In genomic region chr11:122137081-122137793, GRCh38 we compare ENCODE assay signal across 13 cellular contexts. TPM values are rescaled to one million over a fixed set of nuclear protein-coding genes. Genes with fewer than 3 reads are reported as not detected.
DNase-seq lines count a peak whose midpoint lies in the region; ATAC-seq and TF ChIP-seq lines count a peak whose summit lies in the region.
"Had no signal": no experiment of that assay in that cellular context is flagged by ENCODE, and none has a peak within 500 bp of the region (broad histone marks: within the 10 kb centered on the region; RNA-seq: fewer than 3 reads in every experiment).

No MANE protein-coding gene starts in this region.

- H3K4me3 ChIP-seq in SJCRH30, result no peak overlapping the region
- H3K4me3 ChIP-seq: skin epidermis had no signal

- peak; percentile 15 for DNase-seq in DMS53 (lab: John Stamatoyannopoulos, UW)
- peak in 1 of 2 experiments; percentile 53 for DNase-seq in SJCRH30
- DNase-seq in fibroblast of gingiva (ENCODE audit: low read depth), result peak; percentile 86
- DNase-seq in osteocyte (ENCODE audit: extremely low spot score, unreplicated experiment), result no peak
- DNase-seq in NCI-H2196 treated with DMSO at 0.1 percent for 48 hours (lab: John Stamatoyannopoulos, UW; ENCODE audit: unreplicated experiment), result no peak
- DNase-seq in T-helper 2 cell treated with Interferon-gamma antibody and Interleukin-4, amounts not matched to agents 5 μg/mL and 100 μg/mL, for 36 hours (ENCODE audit: low spot score), result no peak
- no peak for DNase-seq in stimulated activated effector memory CD8-positive, alpha-beta T cell treated with anti-CD3 and anti-CD28 coated beads, Interleukin-12 subunit alpha, Interleukin-12 subunit beta, amount 100 ng/mL, for 72 hours (ENCODE audit: low spot score in 2 of 2)
- DNase-seq: activated CD4-positive, alpha-beta T cell treated with anti-CD3 and anti-CD28 coated beads for 48 hours; DND-41; islet precursor cell; MM.1S had no signal

- no peaks in the 10 kb centered on the region for H3K27me3 ChIP-seq in SJCRH30

- H3K4me1 ChIP-seq in SJCRH30, result peaks cover 17% of the 10 kb centered on the region

- H3K27ac ChIP-seq in SJCRH30, result peak overlapping the region; percentile 38

- ATAC-seq in GM18907 (IDR thresholded peaks at IDR 0.05; ENCODE audit: unreplicated experiment), result no peak
- no peak for ATAC-seq in stimulated activated effector memory CD8-positive, alpha-beta T cell treated with anti-CD3 and anti-CD28 coated beads, Interleukin-12 subunit alpha, Interleukin-12 subunit beta, amount 100 ng/mL, for 72 hours

- H3K27ac Mint-ChIP-seq in osteocyte (ENCODE audit: unreplicated experiment), result peak overlapping the region; percentile 90
- no peak overlapping the region for H3K27ac Mint-ChIP-seq in T-helper 2 cell treated with Interferon-gamma antibody and Interleukin-4, amounts not matched to agents 5 μg/mL and 100 μg/mL, for 36 hours
- no peak overlapping the region for H3K27ac Mint-ChIP-seq in stimulated activated effector memory CD8-positive, alpha-beta T cell treated with anti-CD3 and anti-CD28 coated beads, Interleukin-12 subunit alpha, Interleukin-12 subunit beta, amount 100 ng/mL, for 72 hours

- peaks cover 4% of the 10 kb centered on the region for H3K36me3 Mint-ChIP-seq in osteocyte (ENCODE audit: unreplicated experiment)
- no peaks in the 10 kb centered on the region for H3K36me3 Mint-ChIP-seq in T-helper 2 cell treated with Interferon-gamma antibody and Interleukin-4, amounts not matched to agents 5 μg/mL and 100 μg/mL, for 36 hours (ENCODE audit: low read depth)
- no peaks in the 10 kb centered on the region for H3K36me3 Mint-ChIP-seq in stimulated activated effector memory CD8-positive, alpha-beta T cell treated with anti-CD3 and anti-CD28 coated beads, Interleukin-12 subunit alpha, Interleukin-12 subunit beta, amount 100 ng/mL, for 72 hours

- peak overlapping the region; percentile 28 for H3K4me3 Mint-ChIP-seq in osteocyte (ENCODE audit: unreplicated experiment)
- H3K4me3 Mint-ChIP-seq in T-helper 2 cell treated with Interferon-gamma antibody and Interleukin-4, amounts not matched to agents 5 μg/mL and 100 μg/mL, for 36 hours, result no peak overlapping the region
- no peak overlapping the region for H3K4me3 Mint-ChIP-seq in stimulated activated effector memory CD8-positive, alpha-beta T cell treated with anti-CD3 and anti-CD28 coated beads, Interleukin-12 subunit alpha, Interleukin-12 subunit beta, amount 100 ng/mL, for 72 hours

- no peak for TF ChIP-seq CTCF in osteocyte (IDR thresholded peaks at IDR 0.05)

- H3K9me3 Mint-ChIP-seq in osteocyte (ENCODE audit: unreplicated experiment), result no peaks in the 10 kb centered on the region
- H3K9me3 Mint-ChIP-seq in T-helper 2 cell treated with Interferon-gamma antibody and Interleukin-4, amounts not matched to agents 5 μg/mL and 100 μg/mL, for 36 hours, result no peaks in the 10 kb centered on the region
- H3K9me3 Mint-ChIP-seq in stimulated activated effector memory CD8-positive, alpha-beta T cell treated with anti-CD3 and anti-CD28 coated beads, Interleukin-12 subunit alpha, Interleukin-12 subunit beta, amount 100 ng/mL, for 72 hours, result no peaks in the 10 kb centered on the region

- no peaks in the 10 kb centered on the region for H3K27me3 Mint-ChIP-seq in osteocyte (ENCODE audit: unreplicated experiment)
- H3K27me3 Mint-ChIP-seq in T-helper 2 cell treated with Interferon-gamma antibody and Interleukin-4, amounts not matched to agents 5 μg/mL and 100 μg/mL, for 36 hours (ENCODE audit: low read depth), result no peaks in the 10 kb centered on the region

- no peaks in the 10 kb centered on the region for H3K9me3 ChIP-seq in SJCRH30 (replicated peaks)

- H3K4me1 Mint-ChIP-seq in osteocyte (ENCODE audit: unreplicated experiment), result peaks cover 57% of the 10 kb centered on the region
- no peaks in the 10 kb centered on the region for H3K4me1 Mint-ChIP-seq in T-helper 2 cell treated with Interferon-gamma antibody and Interleukin-4, amounts not matched to agents 5 μg/mL and 100 μg/mL, for 36 hours (ENCODE audit: low read depth)
- no peaks in the 10 kb centered on the region for H3K4me1 Mint-ChIP-seq in stimulated activated effector memory CD8-positive, alpha-beta T cell treated with anti-CD3 and anti-CD28 coated beads, Interleukin-12 subunit alpha, Interleukin-12 subunit beta, amount 100 ng/mL, for 72 hours

- H3K36me3 ChIP-seq in SJCRH30, result no peaks in the 10 kb centered on the region

RNA-seq across cellular contexts. Expression of gene BLID, which starts 21.2 kb away (rescaled TPM):
- total RNA-seq in SJCRH30 (2014; rRNA removed; shearing (Covaris generic)), result not detected in 2 replicates
- total RNA-seq in osteocyte, result 1.0 and 1.4 TPM in 2 replicates

Comparison
In these comparisons a context has a peak if more than half of its experiments do, and no peak if none do; other contexts are left out.
1. DNase-seq: peak in DMS53 (single experiment) and fibroblast of gingiva (single experiment); none in osteocyte (single experiment), NCI-H2196 treated with DMSO at 0.1 percent for 48 hours (single experiment), T-helper 2 cell treated with Interferon-gamma antibody and Interleukin-4, amounts not matched to agents 5 μg/mL and 100 μg/mL, for 36 hours (single experiment) and stimulated activated effector memory CD8-positive, alpha-beta T cell treated with anti-CD3 and anti-CD28 coated beads, Interleukin-12 subunit alpha, Interleukin-12 subunit beta, amount 100 ng/mL, for 72 hours (0 of 2).